1 cellular context compared by ENCODE assay signal in the genomic region with DNA sequence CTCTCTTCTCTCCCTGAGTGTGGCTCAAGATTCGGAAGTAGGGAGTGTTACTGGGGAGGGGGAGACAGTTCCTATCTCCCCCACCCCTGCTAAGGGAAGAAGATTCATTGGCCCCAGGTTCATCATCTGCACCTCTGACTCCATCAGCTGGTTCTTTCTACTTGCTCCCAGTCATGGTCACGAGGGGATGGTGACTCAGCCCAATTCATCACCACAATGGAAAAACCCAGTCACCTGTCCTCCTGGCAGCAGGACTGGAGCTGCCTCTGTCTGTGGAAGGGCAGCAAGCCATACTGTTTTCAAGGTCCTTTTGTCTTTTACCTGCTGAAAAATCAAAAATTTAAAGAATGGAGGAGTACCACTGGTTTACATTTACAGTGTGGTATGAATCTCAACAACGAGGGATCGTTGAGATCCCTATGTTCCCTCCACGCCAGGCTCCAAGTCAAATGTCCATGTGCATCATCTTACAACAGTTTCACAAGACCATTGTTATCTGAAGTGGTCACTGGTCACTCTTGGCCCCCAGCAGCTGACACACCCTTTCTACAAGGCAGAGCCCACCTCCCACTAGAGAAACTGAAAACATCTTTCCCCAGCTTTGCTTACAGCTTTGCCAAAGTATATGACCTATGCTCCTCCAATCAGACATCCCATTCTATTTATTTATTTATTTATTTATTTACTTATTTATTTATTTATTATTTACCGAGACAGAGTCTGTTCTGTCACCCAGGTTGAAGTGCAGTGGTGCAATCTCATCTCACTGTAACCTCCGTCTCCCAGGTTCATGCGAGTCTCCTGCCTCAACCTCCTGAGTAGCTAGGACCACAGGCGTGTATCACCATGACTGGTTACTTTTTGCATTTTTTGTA.
TF ChIP-seq lines count a peak whose summit lies in the region.

No MANE protein-coding gene starts in this region.

TF ChIP-seq in SK-N-SH, 30 proteins besides CTCF, POLR2A, EP300 and RAD21 (continued from another document):
- TF ChIP-seq, protein P1, sequence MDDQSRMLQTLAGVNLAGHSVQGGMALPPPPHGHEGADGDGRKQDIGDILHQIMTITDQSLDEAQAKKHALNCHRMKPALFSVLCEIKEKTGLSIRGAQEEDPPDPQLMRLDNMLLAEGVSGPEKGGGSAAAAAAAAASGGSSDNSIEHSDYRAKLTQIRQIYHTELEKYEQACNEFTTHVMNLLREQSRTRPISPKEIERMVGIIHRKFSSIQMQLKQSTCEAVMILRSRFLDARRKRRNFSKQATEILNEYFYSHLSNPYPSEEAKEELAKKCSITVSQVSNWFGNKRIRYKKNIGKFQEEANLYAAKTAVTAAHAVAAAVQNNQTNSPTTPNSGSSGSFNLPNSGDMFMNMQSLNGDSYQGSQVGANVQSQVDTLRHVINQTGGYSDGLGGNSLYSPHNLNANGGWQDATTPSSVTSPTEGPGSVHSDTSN (IDR thresholded peaks at IDR 0.05): peak; percentile 50
- TF ChIP-seq MAX (IDR thresholded peaks at IDR 0.05; ENCODE audit: low read depth) (0 out of 2 replicates have a peak, but pooled peaks have one; percentile 21), GABPA (IDR thresholded peaks at IDR 0.05; ENCODE audit: low read depth) (no peak), POLR2AphosphoS5 (IDR thresholded peaks at IDR 0.05; ENCODE audit: low read depth, low read length) (no peak), YY1 (IDR thresholded peaks at IDR 0.05; ENCODE audit: low read depth) (no peak), EZH2phosphoT487 (IDR thresholded peaks at IDR 0.05; ENCODE audit: borderline replicate concordance, low read depth) (no peak), FOXJ3 (CRISPR knock-in tag; IDR thresholded peaks at IDR 0.05) (no peak), FOSL2 (IDR thresholded peaks at IDR 0.05; ENCODE audit: borderline replicate concordance, low read depth) (peak; percentile 64), CHD2 (IDR thresholded peaks at IDR 0.05; ENCODE audit: low read length, partially characterized antibody) (no peak), MEF2A (IDR thresholded peaks at IDR 0.05; ENCODE audit: borderline replicate concordance, low read depth) (no peak), JUND (IDR thresholded peaks at IDR 0.05) (peak; percentile 60), TEAD4 (IDR thresholded peaks at IDR 0.05; ENCODE audit: borderline replicate concordance, insufficient read depth) (no peak), RFX5 (IDR thresholded peaks at IDR 0.05; ENCODE audit: low read length) (no peak), MXI1 (IDR thresholded peaks at IDR 0.05; ENCODE audit: low read depth, low read length) (no peak), NRF1 (IDR thresholded peaks at IDR 0.05; ENCODE audit: low read depth, low read length) (no peak), GATA2 (CRISPR knock-in tag; IDR thresholded peaks at IDR 0.05) (no peak), SMC3 (IDR thresholded peaks at IDR 0.05; ENCODE audit: low read depth, low read length) (no peak), USF1 (IDR thresholded peaks at IDR 0.05; ENCODE audit: borderline replicate concordance, low read depth) (peak; percentile 73; the same call in 1 of the 2 replicates)
TF ChIP-seq in SK-N-SH: peak in this region for 6.
